In the genomic region with DNA sequence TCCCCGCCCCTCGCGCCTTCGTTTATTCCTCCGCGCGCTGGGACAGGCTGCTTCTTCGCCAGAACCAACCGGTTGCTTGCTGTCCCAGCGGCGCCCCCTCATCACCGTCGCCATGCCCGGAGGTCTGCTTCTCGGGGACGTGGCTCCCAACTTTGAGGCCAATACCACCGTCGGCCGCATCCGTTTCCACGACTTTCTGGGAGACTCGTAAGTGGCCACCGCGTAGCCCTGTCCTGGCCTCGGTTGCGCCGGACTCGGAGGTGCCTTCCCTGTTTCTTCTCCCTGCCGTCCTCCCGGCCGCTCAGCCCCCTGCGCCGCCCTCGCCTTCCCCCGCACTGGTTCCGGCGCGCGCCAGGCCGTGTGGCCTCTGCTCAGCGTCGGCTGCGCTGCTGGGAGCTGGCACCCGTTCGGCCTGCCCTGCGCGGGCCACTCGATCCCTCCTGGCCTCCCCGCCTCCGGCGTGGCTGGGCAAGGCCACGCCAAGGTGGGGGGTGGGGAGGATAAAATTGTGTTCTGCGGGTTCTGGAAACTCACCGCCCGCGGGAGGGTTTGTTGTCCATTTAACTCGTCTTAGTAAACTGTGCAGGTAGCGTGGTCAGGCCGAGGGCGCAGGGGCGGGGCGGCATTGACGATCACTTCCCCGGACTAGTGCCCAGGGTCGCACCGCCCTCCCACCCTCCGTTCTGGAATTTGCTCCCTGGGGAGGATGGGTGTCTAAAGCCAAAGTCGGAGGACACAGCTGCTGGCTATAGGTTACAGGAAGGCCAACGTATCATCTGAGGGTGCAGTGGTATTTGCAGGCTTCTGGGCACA, we compare ENCODE assay signal across 8 cellular contexts. TPM values are rescaled to one million over a fixed set of nuclear protein-coding genes. Genes with fewer than 3 reads are reported as not detected.
DNase-seq lines count a peak whose midpoint lies in the region; ATAC-seq and TF ChIP-seq lines count a peak whose summit lies in the region.

A gene with protein sequence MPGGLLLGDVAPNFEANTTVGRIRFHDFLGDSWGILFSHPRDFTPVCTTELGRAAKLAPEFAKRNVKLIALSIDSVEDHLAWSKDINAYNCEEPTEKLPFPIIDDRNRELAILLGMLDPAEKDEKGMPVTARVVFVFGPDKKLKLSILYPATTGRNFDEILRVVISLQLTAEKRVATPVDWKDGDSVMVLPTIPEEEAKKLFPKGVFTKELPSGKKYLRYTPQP (plus strand): TSS at position 50 of the 813 bp plus-strand sequence. CDS start 63 bp downstream, at position 113.

- no peak within 1 kb of the TSS for H3T11ph ChIP-seq in H9 (ENCODE audit: low read length)

- H3K4me1 ChIP-seq in H9 (ENCODE audit: insufficient read depth, low read length) = no peaks in the 10 kb centered on the region; the same call in 1 of the 2 replicates
- peaks cover 17% of the 10 kb centered on the region for H3K4me1 ChIP-seq in iPS-18a (ENCODE audit: control insufficient read depth, low read depth, low read length)

- H3K18ac ChIP-seq in H9 (ENCODE audit: insufficient read length, low read depth, low read length) = peak within 1 kb of the TSS; percentile 99

- H2BK20ac ChIP-seq in H9 (ENCODE audit: low read depth, low read length, poor library complexity, severe bottlenecking) = no peak within 1 kb of the TSS

- H4K8ac ChIP-seq in H9 (replicated peaks; ENCODE audit: insufficient read length, low read depth, low read length) = peak within 1 kb of the TSS; percentile 93

- peak within 1 kb of the TSS; percentile 97 for H3K4me2 ChIP-seq in H9 (ENCODE audit: insufficient read depth, insufficient read length, low read length)
- H3K4me2 ChIP-seq in SU-DHL-6 (ENCODE audit: low read depth, low read length, poor library complexity, severe bottlenecking) = peak within 1 kb of the TSS; percentile 96

- peak within 1 kb of the TSS; percentile 94 to 98 for H3K4me3 Mint-ChIP-seq in H9

- H3K27ac ChIP-seq in H9 (ENCODE audit: insufficient read length, low read depth, low read length) = peak within 1 kb of the TSS; percentile 76
- peak within 1 kb of the TSS; percentile 62 for H3K27ac ChIP-seq in SU-DHL-6 (ENCODE audit: low read depth, low read length)
- peak within 1 kb of the TSS; percentile 65 for H3K27ac ChIP-seq in iPS-18a (ENCODE audit: low read length)

- no peak within 1 kb of the TSS for H2AK5ac ChIP-seq in H9 (ENCODE audit: insufficient read length, low read length)

- 0 out of 2 replicates have a peak, but pooled peaks cover 4% of the 10 kb centered on the region for H3F3A ChIP-seq in SU-DHL-6 (ENCODE audit: insufficient read depth)

- peak within 1 kb of the TSS; percentile 100 for H3K9ac ChIP-seq in H9 (ENCODE audit: extremely low read depth, insufficient read length, low read length)
- peak within 1 kb of the TSS; percentile 81 for H3K9ac ChIP-seq in SU-DHL-6 (ENCODE audit: low read length)
- peak within 1 kb of the TSS; percentile 93 for H3K9ac ChIP-seq in iPS-18a (ENCODE audit: low read length)

- H4K5ac ChIP-seq in H9 (ENCODE audit: insufficient read length, low read depth, low read length) = peak within 1 kb of the TSS; percentile 98

- peaks cover 25% of the 10 kb centered on the region; the same call in 1 of the 2 replicates for H3K79me2 ChIP-seq in H9 (ENCODE audit: insufficient read depth, low read length)
- peaks cover 54% of the 10 kb centered on the region for H3K79me2 ChIP-seq in SU-DHL-6 (ENCODE audit: insufficient read depth, low read length)

- H4K20me1 ChIP-seq in H9 (ENCODE audit: control insufficient read depth, insufficient read depth, insufficient read length) = no peaks in the 10 kb centered on the region
- H4K20me1 ChIP-seq in SU-DHL-6 (ENCODE audit: low read depth, low read length) = no peaks in the 10 kb centered on the region

- H3K4me1 Mint-ChIP-seq in H9 = peaks cover 34 to 46% of the 10 kb centered on the region in 2 experiments

- H2BK120ac ChIP-seq in H9 (ENCODE audit: low read depth, low read length, poor library complexity, severe bottlenecking) = no peak within 1 kb of the TSS

- peak within 1 kb of the TSS; percentile 70; the same call in 1 of the 2 replicates for H2BK15ac ChIP-seq in H9 (ENCODE audit: low read depth, low read length)

- peak within 1 kb of the TSS; percentile 99 for H3K56ac ChIP-seq in H9 (ENCODE audit: insufficient read length, low read depth, low read length)

- H3K36me3 ChIP-seq in SU-DHL-6 (ENCODE audit: low read length) = peaks cover 11% of the 10 kb centered on the region; the same call in 1 of the 2 replicates
- peaks cover 29% of the 10 kb centered on the region for H3K36me3 ChIP-seq in iPS-18a (ENCODE audit: control insufficient read depth, low read depth, low read length)

- DNase-seq in H9 (peak; percentile 32), LNCaP clone FGC (ENCODE audit: low read depth) (no peak), T47D (ENCODE audit: low read depth in 1 of 2, low spot score in 1 of 2) (peak; percentile 48 to 85), skeletal muscle cell (ENCODE audit: low read depth) (peak; percentile 53), cortex of kidney (lab: John Stamatoyannopoulos, UW) (no peak)

- H3K9me3 Mint-ChIP-seq in H9 = peaks cover under 1 to 3% of the 10 kb centered on the region in 2 experiments; a peak in 3 of 5 replicates

- H3K4ac ChIP-seq in H9 (ENCODE audit: low read depth, low read length) = peak within 1 kb of the TSS; percentile 93

- peak within 1 kb of the TSS; percentile 100 for H4K91ac ChIP-seq in H9 (ENCODE audit: insufficient read length, low read depth, low read length)

- peaks cover 18% of the 10 kb centered on the region for H3K23me2 ChIP-seq in H9 (ENCODE audit: insufficient read length, low read depth, low read length, poor library complexity, severe bottlenecking)

- H2AFZ ChIP-seq in H9 (ENCODE audit: low read length) = no peak within 1 kb of the TSS
- peak within 1 kb of the TSS; percentile 88 for H2AFZ ChIP-seq in SU-DHL-6 (ENCODE audit: low read depth, low read length, severe bottlenecking)

- peaks cover 40 to 58% (median 45%) of the 10 kb centered on the region in 3 experiments for H3K36me3 Mint-ChIP-seq in H9 (ENCODE audit: insufficient read depth in 1 of 3, low read depth in 3 of 3)

- H2BK12ac ChIP-seq in H9 (ENCODE audit: insufficient read length, low read depth, low read length) = peak within 1 kb of the TSS; percentile 85

- H3K27me3 Mint-ChIP-seq in H9 (ENCODE audit: low read depth) = no peaks in the 10 kb centered on the region

- no peak for TF ChIP-seq CTCF in H9 (conservative IDR thresholded peaks at IDR 0.05)
- no peak for TF ChIP-seq CTCF in LNCaP clone FGC (IDR thresholded peaks at IDR 0.05; ENCODE audit: control insufficient read depth, extremely low read depth, insufficient read depth)
- TF ChIP-seq CTCF in SU-DHL-6 (IDR thresholded peaks at IDR 0.05; ENCODE audit: insufficient read depth, low read length, poor library complexity, severe bottlenecking) = no peak

- H3K14ac ChIP-seq in H9 (ENCODE audit: insufficient read depth, low read length) = peak within 1 kb of the TSS; percentile 100

- H3K27me3 ChIP-seq in H9 (ENCODE audit: insufficient read depth, low read length) (no peaks in the 10 kb centered on the region), SU-DHL-6 (ENCODE audit: low read length) (no peaks in the 10 kb centered on the region), iPS-18a (ENCODE audit: control insufficient read depth, insufficient read depth, low read length) (no peaks in the 10 kb centered on the region)

- no peak within 1 kb of the TSS for H3K23ac ChIP-seq in H9 (ENCODE audit: insufficient read length, low read depth, low read length)

- H3K4me3 ChIP-seq in LNCaP clone FGC (ENCODE audit: low read depth, low read length) (peak within 1 kb of the TSS; percentile 86), SU-DHL-6 (ENCODE audit: insufficient read depth, low read length, poor library complexity, severe bottlenecking) (peak within 1 kb of the TSS; percentile 77), iPS-18a (ENCODE audit: low read length) (peak within 1 kb of the TSS; percentile 94), skeletal muscle cell (ENCODE audit: low read depth, low read length) (peak within 1 kb of the TSS; percentile 96)

- H3K79me1 ChIP-seq in H9 (ENCODE audit: insufficient read depth, low read depth, low read length, poor library complexity, severe bottlenecking) = no peaks in the 10 kb centered on the region

- H3K9me2 ChIP-seq in SU-DHL-6 (replicated peaks; ENCODE audit: insufficient read depth, low read length) = no peaks in the 10 kb centered on the region

- H3K9me3 ChIP-seq in H9 (ENCODE audit: control insufficient read depth, low read depth, low read length) (no peaks in the 10 kb centered on the region), SU-DHL-6 (ENCODE audit: insufficient read depth, low read length) (no peaks in the 10 kb centered on the region), iPS-18a (ENCODE audit: control insufficient read depth, low read depth, low read length) (no peaks in the 10 kb centered on the region)

- WGBS in H9 (ENCODE audit: extremely low coverage, insufficient read length, low lambda C conversion rate) = no CpG with 5 or more reads among the region's 69 CpGs

- in situ Hi-C loops in T47D (cut with HindIII; ENCODE audit: low pct_unique_long_range_greater_than_20kb, low sequenced_read_pairs) = no loop called here

- H3K27ac Mint-ChIP-seq in H9 = peak within 1 kb of the TSS; percentile 78 to 97 (median 95)

- peak; percentile 36 for ATAC-seq in GM18498 (IDR thresholded peaks at IDR 0.05; ENCODE audit: unreplicated experiment)

- peak within 1 kb of the TSS; percentile 98 for H2BK5ac ChIP-seq in H9 (ENCODE audit: insufficient read length, low read length)

RNA-seq across cellular contexts. Expression of the gene that starts here (rescaled TPM):
- total RNA-seq in H9 (2021) = 533 and 541 TPM in 2 replicates

Comparison
In these comparisons a context has a peak if more than half of its experiments do, and no peak if none do; other contexts are left out.
1. DNase-seq: peak in H9 (single experiment), T47D (2 of 2) and skeletal muscle cell (single experiment); none in LNCaP clone FGC (single experiment) and cortex of kidney (single experiment).
2. Peak in every context shown above with its lines, with median percentiles within 50 percentile points of each other: H3K27ac ChIP-seq, H3K9ac ChIP-seq and H3K4me3 ChIP-seq.